In genomic region chr11:67354314-67355022, GRCh38 we compare ENCODE assay signal across 1 cellular context.
A peak's percentile ranks its signal among the peaks of the same experiment; 100 is the strongest.
TF ChIP-seq lines count a peak whose summit lies in the region.

No MANE protein-coding gene starts in this region.

TF ChIP-seq in HepG2, 621 proteins besides CTCF, POLR2A, EP300 and RAD21 (continued from another document and continues in another):
- TF ChIP-seq PLSCR1 (CRISPR knock-in tag; IDR thresholded peaks at IDR 0.05; ENCODE audit: borderline replicate concordance) (no peak), BHLHE40 (IDR thresholded peaks at IDR 0.05; ENCODE audit: low read length) (no peak), KDM5A (IDR thresholded peaks at IDR 0.05; ENCODE audit: borderline replicate concordance, low read length) (no peak), ZMYM2 (CRISPR knock-in tag; IDR thresholded peaks at IDR 0.05) (peak; percentile 47; the same call in 1 of the 2 replicates), POLR2AphosphoS2 (IDR thresholded peaks at IDR 0.05; ENCODE audit: low read depth, low read length) (no peak), RNF219 (CRISPR knock-in tag; IDR thresholded peaks at IDR 0.05) (no peak), ZNF569 (CRISPR knock-in tag; IDR thresholded peaks at IDR 0.05; ENCODE audit: borderline replicate concordance) (no peak), U2AF1 (optimal IDR thresholded peaks at IDR 0.05; ENCODE audit: low read depth, low read length) (no peak), ZFP62 (CRISPR knock-in tag; IDR thresholded peaks at IDR 0.05) (no peak), MAFF (IDR thresholded peaks at IDR 0.05; ENCODE audit: low read depth, low read length) (no peak), ZNF709 (CRISPR knock-in tag; IDR thresholded peaks at IDR 0.05) (0 out of 2 replicates have a peak, but pooled peaks have one; percentile 58), ZMAT3 (CRISPR knock-in tag; conservative IDR thresholded peaks at IDR 0.05) (no peak; the same call in 1 of the 2 replicates), ATF7-NPFF (CRISPR knock-in tag; IDR thresholded peaks at IDR 0.05; ENCODE audit: low read depth) (no peak), HOXA3 (CRISPR knock-in tag; IDR thresholded peaks at IDR 0.05) (peak; percentile 49; the same call in 1 of the 2 replicates), ZNF468 (CRISPR knock-in tag; IDR thresholded peaks at IDR 0.05) (no peak), KLF15 (CRISPR knock-in tag; IDR thresholded peaks at IDR 0.05; ENCODE audit: borderline replicate concordance) (no peak), JUNB (CRISPR knock-in tag; IDR thresholded peaks at IDR 0.05; ENCODE audit: borderline replicate concordance) (peak; percentile 65; the same call in 1 of the 2 replicates), ZNF782 (CRISPR knock-in tag; IDR thresholded peaks at IDR 0.05; ENCODE audit: borderline replicate concordance) (no peak), ZBTB7A (CRISPR knock-in tag; IDR thresholded peaks at IDR 0.05) (no peak), ZBTB20 (CRISPR knock-in tag; IDR thresholded peaks at IDR 0.05; ENCODE audit: borderline replicate concordance, low read depth) (peak; percentile 66; the same call in 1 of the 2 replicates), ZNF430 (CRISPR knock-in tag; IDR thresholded peaks at IDR 0.05) (peak; percentile 64; the same call in 1 of the 2 replicates), SOX5 (CRISPR knock-in tag; IDR thresholded peaks at IDR 0.05; ENCODE audit: borderline replicate concordance) (peak; percentile 85), ZNF260 (CRISPR knock-in tag; IDR thresholded peaks at IDR 0.05; ENCODE audit: borderline replicate concordance, low read depth) (no peak), ARHGAP35 (CRISPR knock-in tag; IDR thresholded peaks at IDR 0.05; ENCODE audit: borderline replicate concordance) (no peak), ZSCAN22 (CRISPR knock-in tag; IDR thresholded peaks at IDR 0.05) (no peak), ZNF710 (CRISPR knock-in tag; IDR thresholded peaks at IDR 0.05; ENCODE audit: borderline replicate concordance) (peak; percentile 76; the same call in 1 of the 2 replicates), GZF1 (CRISPR knock-in tag; IDR thresholded peaks at IDR 0.05) (no peak), GLI4 (CRISPR knock-in tag; IDR thresholded peaks at IDR 0.05; ENCODE audit: borderline replicate concordance) (no peak), MED1 (CRISPR knock-in tag; IDR thresholded peaks at IDR 0.05) (peak; percentile 73), ETV5 (CRISPR knock-in tag; IDR thresholded peaks at IDR 0.05; ENCODE audit: borderline replicate concordance) (peak; percentile 93), ZNF331 (CRISPR knock-in tag; IDR thresholded peaks at IDR 0.05) (no peak; the same call in none of the 2 replicates), NFKBIZ (CRISPR knock-in tag; IDR thresholded peaks at IDR 0.05) (no peak), ZNF343 (CRISPR knock-in tag; IDR thresholded peaks at IDR 0.05) (no peak), HOMEZ (CRISPR knock-in tag; IDR thresholded peaks at IDR 0.05; ENCODE audit: low read depth) (peak; percentile 80), ZNF263 (CRISPR knock-in tag; IDR thresholded peaks at IDR 0.05) (peak; percentile 55; the same call in 1 of the 2 replicates), ZSCAN9 (CRISPR knock-in tag; IDR thresholded peaks at IDR 0.05; ENCODE audit: borderline replicate concordance) (no peak; the same call in 1 of the 2 replicates), RFXAP (CRISPR knock-in tag; IDR thresholded peaks at IDR 0.05; ENCODE audit: borderline replicate concordance) (no peak), IKZF5 (CRISPR knock-in tag; IDR thresholded peaks at IDR 0.05) (0 out of 2 replicates have a peak, but pooled peaks have one; percentile 71), ZNF556 (CRISPR knock-in tag; IDR thresholded peaks at IDR 0.05; ENCODE audit: borderline replicate concordance) (peak; percentile 85; the same call in 1 of the 2 replicates), E2F2 (CRISPR knock-in tag; IDR thresholded peaks at IDR 0.05; ENCODE audit: borderline replicate concordance) (no peak), ZNF672 (CRISPR knock-in tag; IDR thresholded peaks at IDR 0.05) (no peak)
- TF ChIP-seq, protein P1, sequence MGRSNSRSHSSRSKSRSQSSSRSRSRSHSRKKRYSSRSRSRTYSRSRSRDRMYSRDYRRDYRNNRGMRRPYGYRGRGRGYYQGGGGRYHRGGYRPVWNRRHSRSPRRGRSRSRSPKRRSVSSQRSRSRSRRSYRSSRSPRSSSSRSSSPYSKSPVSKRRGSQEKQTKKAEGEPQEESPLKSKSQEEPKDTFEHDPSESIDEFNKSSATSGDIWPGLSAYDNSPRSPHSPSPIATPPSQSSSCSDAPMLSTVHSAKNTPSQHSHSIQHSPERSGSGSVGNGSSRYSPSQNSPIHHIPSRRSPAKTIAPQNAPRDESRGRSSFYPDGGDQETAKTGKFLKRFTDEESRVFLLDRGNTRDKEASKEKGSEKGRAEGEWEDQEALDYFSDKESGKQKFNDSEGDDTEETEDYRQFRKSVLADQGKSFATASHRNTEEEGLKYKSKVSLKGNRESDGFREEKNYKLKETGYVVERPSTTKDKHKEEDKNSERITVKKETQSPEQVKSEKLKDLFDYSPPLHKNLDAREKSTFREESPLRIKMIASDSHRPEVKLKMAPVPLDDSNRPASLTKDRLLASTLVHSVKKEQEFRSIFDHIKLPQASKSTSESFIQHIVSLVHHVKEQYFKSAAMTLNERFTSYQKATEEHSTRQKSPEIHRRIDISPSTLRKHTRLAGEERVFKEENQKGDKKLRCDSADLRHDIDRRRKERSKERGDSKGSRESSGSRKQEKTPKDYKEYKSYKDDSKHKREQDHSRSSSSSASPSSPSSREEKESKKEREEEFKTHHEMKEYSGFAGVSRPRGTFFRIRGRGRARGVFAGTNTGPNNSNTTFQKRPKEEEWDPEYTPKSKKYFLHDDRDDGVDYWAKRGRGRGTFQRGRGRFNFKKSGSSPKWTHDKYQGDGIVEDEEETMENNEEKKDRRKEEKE (IDR thresholded peaks at IDR 0.05) = no peak
- TF ChIP-seq, protein P2, sequence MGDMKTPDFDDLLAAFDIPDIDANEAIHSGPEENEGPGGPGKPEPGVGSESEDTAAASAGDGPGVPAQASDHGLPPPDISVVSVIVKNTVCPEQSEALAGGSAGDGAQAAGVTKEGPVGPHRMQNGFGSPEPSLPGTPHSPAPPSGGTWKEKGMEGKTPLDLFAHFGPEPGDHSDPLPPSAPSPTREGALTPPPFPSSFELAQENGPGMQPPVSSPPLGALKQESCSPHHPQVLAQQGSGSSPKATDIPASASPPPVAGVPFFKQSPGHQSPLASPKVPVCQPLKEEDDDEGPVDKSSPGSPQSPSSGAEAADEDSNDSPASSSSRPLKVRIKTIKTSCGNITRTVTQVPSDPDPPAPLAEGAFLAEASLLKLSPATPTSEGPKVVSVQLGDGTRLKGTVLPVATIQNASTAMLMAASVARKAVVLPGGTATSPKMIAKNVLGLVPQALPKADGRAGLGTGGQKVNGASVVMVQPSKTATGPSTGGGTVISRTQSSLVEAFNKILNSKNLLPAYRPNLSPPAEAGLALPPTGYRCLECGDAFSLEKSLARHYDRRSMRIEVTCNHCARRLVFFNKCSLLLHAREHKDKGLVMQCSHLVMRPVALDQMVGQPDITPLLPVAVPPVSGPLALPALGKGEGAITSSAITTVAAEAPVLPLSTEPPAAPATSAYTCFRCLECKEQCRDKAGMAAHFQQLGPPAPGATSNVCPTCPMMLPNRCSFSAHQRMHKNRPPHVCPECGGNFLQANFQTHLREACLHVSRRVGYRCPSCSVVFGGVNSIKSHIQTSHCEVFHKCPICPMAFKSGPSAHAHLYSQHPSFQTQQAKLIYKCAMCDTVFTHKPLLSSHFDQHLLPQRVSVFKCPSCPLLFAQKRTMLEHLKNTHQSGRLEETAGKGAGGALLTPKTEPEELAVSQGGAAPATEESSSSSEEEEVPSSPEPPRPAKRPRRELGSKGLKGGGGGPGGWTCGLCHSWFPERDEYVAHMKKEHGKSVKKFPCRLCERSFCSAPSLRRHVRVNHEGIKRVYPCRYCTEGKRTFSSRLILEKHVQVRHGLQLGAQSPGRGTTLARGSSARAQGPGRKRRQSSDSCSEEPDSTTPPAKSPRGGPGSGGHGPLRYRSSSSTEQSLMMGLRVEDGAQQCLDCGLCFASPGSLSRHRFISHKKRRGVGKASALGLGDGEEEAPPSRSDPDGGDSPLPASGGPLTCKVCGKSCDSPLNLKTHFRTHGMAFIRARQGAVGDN (CRISPR knock-in tag; IDR thresholded peaks at IDR 0.05) = peak; percentile 77
- TF ChIP-seq, protein P3, sequence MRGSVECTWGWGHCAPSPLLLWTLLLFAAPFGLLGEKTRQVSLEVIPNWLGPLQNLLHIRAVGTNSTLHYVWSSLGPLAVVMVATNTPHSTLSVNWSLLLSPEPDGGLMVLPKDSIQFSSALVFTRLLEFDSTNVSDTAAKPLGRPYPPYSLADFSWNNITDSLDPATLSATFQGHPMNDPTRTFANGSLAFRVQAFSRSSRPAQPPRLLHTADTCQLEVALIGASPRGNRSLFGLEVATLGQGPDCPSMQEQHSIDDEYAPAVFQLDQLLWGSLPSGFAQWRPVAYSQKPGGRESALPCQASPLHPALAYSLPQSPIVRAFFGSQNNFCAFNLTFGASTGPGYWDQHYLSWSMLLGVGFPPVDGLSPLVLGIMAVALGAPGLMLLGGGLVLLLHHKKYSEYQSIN (CRISPR knock-in tag; IDR thresholded peaks at IDR 0.05; ENCODE audit: borderline replicate concordance) = no peak
- TF ChIP-seq, protein P4, sequence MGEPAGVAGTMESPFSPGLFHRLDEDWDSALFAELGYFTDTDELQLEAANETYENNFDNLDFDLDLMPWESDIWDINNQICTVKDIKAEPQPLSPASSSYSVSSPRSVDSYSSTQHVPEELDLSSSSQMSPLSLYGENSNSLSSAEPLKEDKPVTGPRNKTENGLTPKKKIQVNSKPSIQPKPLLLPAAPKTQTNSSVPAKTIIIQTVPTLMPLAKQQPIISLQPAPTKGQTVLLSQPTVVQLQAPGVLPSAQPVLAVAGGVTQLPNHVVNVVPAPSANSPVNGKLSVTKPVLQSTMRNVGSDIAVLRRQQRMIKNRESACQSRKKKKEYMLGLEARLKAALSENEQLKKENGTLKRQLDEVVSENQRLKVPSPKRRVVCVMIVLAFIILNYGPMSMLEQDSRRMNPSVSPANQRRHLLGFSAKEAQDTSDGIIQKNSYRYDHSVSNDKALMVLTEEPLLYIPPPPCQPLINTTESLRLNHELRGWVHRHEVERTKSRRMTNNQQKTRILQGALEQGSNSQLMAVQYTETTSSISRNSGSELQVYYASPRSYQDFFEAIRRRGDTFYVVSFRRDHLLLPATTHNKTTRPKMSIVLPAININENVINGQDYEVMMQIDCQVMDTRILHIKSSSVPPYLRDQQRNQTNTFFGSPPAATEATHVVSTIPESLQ (CRISPR knock-in tag; conservative IDR thresholded peaks at IDR 0.05) = no peak
